Comparison of ENCODE assay signal across 21 cellular contexts in genomic region chr11:15532432-15532831, GRCh38.
A peak's percentile ranks its signal among the peaks of the same experiment; 100 is the strongest.
DNase-seq lines count a peak whose midpoint lies in the region; ATAC-seq, FAIRE-seq and TF ChIP-seq lines count a peak whose summit lies in the region.
"Had no signal": no experiment of that assay in that cellular context is flagged by ENCODE, and none has a peak within 500 bp of the region (broad histone marks: within the 10 kb centered on the region; RNA-seq: fewer than 3 reads in every experiment).

No MANE protein-coding gene starts in this region.

- TF ChIP-seq CTCF in liver (IDR thresholded peaks at IDR 0.05; ENCODE audit: low read depth, low read length, missing input control) = no peak
- no peak for TF ChIP-seq CTCF in HepG2 (CRISPR knock-in tag; IDR thresholded peaks at IDR 0.05)
- TF ChIP-seq CTCF in VCaP (conservative IDR thresholded peaks at IDR 0.05) = no peak

- H3K4me1 Mint-ChIP-seq in naive thymus-derived CD8-positive, alpha-beta T cell = no peaks in the 10 kb centered on the region
- H3K4me1 Mint-ChIP-seq: B cell had no signal

- intact Hi-C loops in HepG2 (cut with micrococcal nuclease; ENCODE audit: unreplicated experiment) = no loop called here

- no peak overlapping the region for H3K4me2 ChIP-seq in HepG2 (ENCODE audit: low read depth, low read length)
- H3K4me2 ChIP-seq: A549; BLaER1 treated with 17β-estradiol and CSF1 and Interleukin-3, amounts not matched to agents 10 nM and 100 nM had no signal

- no peak overlapping the region for H3K4me3 ChIP-seq in liver (ENCODE audit: low read depth in 1 of 3, low read length in 3 of 3)
- H3K4me3 ChIP-seq in HepG2 (replicated peaks in 1 of 3; ENCODE audit: insufficient read depth in 1 of 3, low read depth in 2 of 3, low read length in 3 of 3) = no peak overlapping the region
- H3K4me3 ChIP-seq: A549; BLaER1 treated with 17β-estradiol and CSF1 and Interleukin-3, amounts not matched to agents 10 nM and 100 nM had no signal

- no peaks in the 10 kb centered on the region for H4K20me1 ChIP-seq in HepG2 (ENCODE audit: insufficient read depth, low read length)
- H4K20me1 ChIP-seq: BLaER1 treated with 17β-estradiol and CSF1 and Interleukin-3, amounts not matched to agents 10 nM and 100 nM had no signal

- no peak for FAIRE-seq in HepG2 (lab: Jason Lieb, UNC)
- FAIRE-seq: A549, D721Med, G401.6, GM12891, GM19239 had no signal

- H3K9me3 ChIP-seq in liver (ENCODE audit: control insufficient read depth in 4 of 4, low read length in 3 of 4) (peaks cover 0 to 7% (median 0%) of the 10 kb centered on the region in 4 donors), HepG2 (ENCODE audit: low read length) (peaks cover 4% of the 10 kb centered on the region)
- H3K9me3 ChIP-seq: A549, Caco-2 had no signal

- DNase-seq in HepG2 (ENCODE audit: low spot score) = no peak
- DNase-seq in naive thymus-derived CD8-positive, alpha-beta T cell = no peak
- no peak for DNase-seq in SHP77 treated with DMSO at 0.1 percent for 48 hours (lab: John Stamatoyannopoulos, UW)
- DNase-seq: AML-193; Caco-2; Calu3; CD4-positive, alpha-beta T cell; CD8-positive, alpha-beta T cell; DMS79 treated with DMSO at 0.1 percent for 48 hours; GF-D8 had no signal

- 51% methylated on average over 4 of the region's 4 CpGs for WGBS in liver
- 2% methylated on average over 4 of the region's 4 CpGs for WGBS in HepG2 (ENCODE audit: low lambda C conversion rate)

- ATAC-seq in HepG2 = no peak
- no peak for ATAC-seq in naive thymus-derived CD8-positive, alpha-beta T cell
- ATAC-seq: A549; CD8-positive, alpha-beta T cell had no signal

- TF ChIP-seq RAD21 in liver (IDR thresholded peaks at IDR 0.05) = peak in 1 of 2 donors; percentile 12
- TF ChIP-seq RAD21 in HepG2 (CRISPR knock-in tag; IDR thresholded peaks at IDR 0.05) = no peak

- POLR2A ChIA-PET in HepG2 (lab: Yijun Ruan, JAX) = no interaction called here
- POLR2A ChIA-PET in naive thymus-derived CD8-positive, alpha-beta T cell (lab: Charles Lee) = no interaction called here

- CTCF ChIA-PET in HepG2 (lab: Yijun Ruan, JAX; ENCODE audit: low intra/inter-chr PET ratio, low total read pairs) = no interaction called here

- H3K27me3 ChIP-seq in liver (ENCODE audit: control insufficient read depth in 4 of 4, insufficient read depth in 4 of 4, low read length in 3 of 4) = no peaks in the 10 kb centered on the region
- H3K27me3 ChIP-seq in HepG2 (ENCODE audit: control insufficient read depth in 1 of 2, insufficient read depth in 2 of 2, low read length in 2 of 2) = no peaks in the 10 kb centered on the region; a peak in 1 of 5 replicates
- H3K27me3 ChIP-seq: BLaER1 treated with 17β-estradiol and CSF1 and Interleukin-3, amounts not matched to agents 10 nM and 100 nM had no signal

- TF ChIP-seq EP300 in HepG2 (IDR thresholded peaks at IDR 0.05; ENCODE audit: low read depth in 2 of 2, low read length in 2 of 2) = no peak
- no peak for TF ChIP-seq EP300 in HepG2 (CRISPR knock-in tag; IDR thresholded peaks at IDR 0.05; ENCODE audit: borderline replicate concordance)

- H3K27ac Mint-ChIP-seq in naive thymus-derived CD8-positive, alpha-beta T cell = no peak overlapping the region
- H3K27ac Mint-ChIP-seq: B cell; CD4-positive, alpha-beta T cell; CD8-positive, alpha-beta T cell had no signal

- no peaks in the 10 kb centered on the region for H3K4me1 ChIP-seq in liver (ENCODE audit: control insufficient read depth in 4 of 4, insufficient read depth in 4 of 4, low read length in 3 of 4)
- H3K4me1 ChIP-seq in HepG2 (ENCODE audit: insufficient read depth, low read length) = no peaks in the 10 kb centered on the region
- H3K4me1 ChIP-seq: A549; BLaER1 treated with 17β-estradiol and CSF1 and Interleukin-3, amounts not matched to agents 10 nM and 100 nM; Caco-2 had no signal

- H3K27ac ChIP-seq in liver (ENCODE audit: low read depth in 1 of 2, low read length in 2 of 2) (no peak overlapping the region), HepG2 (ENCODE audit: extremely low read length, insufficient read depth, low read length) (no peak overlapping the region), VCaP (peak overlapping the region; percentile 48)
- H3K27ac ChIP-seq: 22Rv1; A549; BLaER1 treated with 17β-estradiol and CSF1 and Interleukin-3, amounts not matched to agents 10 nM and 100 nM; C4-2B had no signal

- in situ Hi-C loops in HepG2 (cut with HindIII; ENCODE audit: extremely low pct_ligation_motif_present, low pct_unique_long_range_greater_than_20kb) = no loop called here

- TF ChIP-seq POLR2A in HepG2 (IDR thresholded peaks at IDR 0.05; ENCODE audit: insufficient read depth in 1 of 2, low read depth in 2 of 2, low read length in 2 of 2) = no peak

- H3K9ac ChIP-seq in liver (ENCODE audit: low read depth in 1 of 2, low read length in 2 of 2) (no peak overlapping the region), HepG2 (ENCODE audit: insufficient read depth, low read depth, low read length) (no peak overlapping the region)
- H3K9ac ChIP-seq: BLaER1 treated with 17β-estradiol and CSF1 and Interleukin-3, amounts not matched to agents 10 nM and 100 nM had no signal

- H3K36me3 ChIP-seq in liver (ENCODE audit: control insufficient read depth in 4 of 4, insufficient read depth in 3 of 4, low read depth in 1 of 4, low read length in 3 of 4) (no peaks in the 10 kb centered on the region), HepG2 (replicated peaks in 1 of 2; ENCODE audit: control insufficient read depth in 1 of 2, insufficient read depth in 2 of 2, low read length in 2 of 2) (no peaks in the 10 kb centered on the region)
- H3K36me3 ChIP-seq: BLaER1 treated with 17β-estradiol and CSF1 and Interleukin-3, amounts not matched to agents 10 nM and 100 nM had no signal

- H3K36me3 Mint-ChIP-seq in naive thymus-derived CD8-positive, alpha-beta T cell = no peaks in the 10 kb centered on the region
- H3K36me3 Mint-ChIP-seq: CD8-positive, alpha-beta T cell had no signal

- BruUV-seq in HepG2 (replicated peaks; lab: Mats Ljungman, UMichigan) = no TSS peak

- no peak overlapping the region for H3K4me3 Mint-ChIP-seq in naive thymus-derived CD8-positive, alpha-beta T cell
- H3K4me3 Mint-ChIP-seq: B cell; CD4-positive, alpha-beta T cell; CD8-positive, alpha-beta T cell had no signal

- no peak overlapping the region for H2AFZ ChIP-seq in HepG2 (ENCODE audit: low read length)

- H3K9me3 Mint-ChIP-seq in naive thymus-derived CD8-positive, alpha-beta T cell = peaks cover 1 to 18% (median 10%) of the 10 kb centered on the region in 9 donors

- no peaks in the 10 kb centered on the region for H3K79me2 ChIP-seq in HepG2 (ENCODE audit: insufficient read depth, low read length)

- peaks cover 0 to 4% (median 0%) of the 10 kb centered on the region in 5 donors for H3K27me3 Mint-ChIP-seq in naive thymus-derived CD8-positive, alpha-beta T cell
- H3K27me3 Mint-ChIP-seq: B cell; CD4-positive, alpha-beta T cell had no signal

TF ChIP-seq in liver, 16 proteins besides CTCF, POLR2A, EP300 and RAD21:
- TF ChIP-seq MAX (IDR thresholded peaks at IDR 0.05) = peak; percentile 16
- no peak for TF ChIP-seq JUND (IDR thresholded peaks at IDR 0.05)
- TF ChIP-seq, protein P1, sequence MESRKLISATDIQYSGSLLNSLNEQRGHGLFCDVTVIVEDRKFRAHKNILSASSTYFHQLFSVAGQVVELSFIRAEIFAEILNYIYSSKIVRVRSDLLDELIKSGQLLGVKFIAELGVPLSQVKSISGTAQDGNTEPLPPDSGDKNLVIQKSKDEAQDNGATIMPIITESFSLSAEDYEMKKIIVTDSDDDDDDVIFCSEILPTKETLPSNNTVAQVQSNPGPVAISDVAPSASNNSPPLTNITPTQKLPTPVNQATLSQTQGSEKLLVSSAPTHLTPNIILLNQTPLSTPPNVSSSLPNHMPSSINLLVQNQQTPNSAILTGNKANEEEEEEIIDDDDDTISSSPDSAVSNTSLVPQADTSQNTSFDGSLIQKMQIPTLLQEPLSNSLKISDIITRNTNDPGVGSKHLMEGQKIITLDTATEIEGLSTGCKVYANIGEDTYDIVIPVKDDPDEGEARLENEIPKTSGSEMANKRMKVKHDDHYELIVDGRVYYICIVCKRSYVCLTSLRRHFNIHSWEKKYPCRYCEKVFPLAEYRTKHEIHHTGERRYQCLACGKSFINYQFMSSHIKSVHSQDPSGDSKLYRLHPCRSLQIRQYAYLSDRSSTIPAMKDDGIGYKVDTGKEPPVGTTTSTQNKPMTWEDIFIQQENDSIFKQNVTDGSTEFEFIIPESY (IDR thresholded peaks at IDR 0.05) = no peak

TF ChIP-seq in HepG2, 621 proteins besides CTCF, POLR2A, EP300 and RAD21:
- TF ChIP-seq MAFF (IDR thresholded peaks at IDR 0.05; ENCODE audit: low read depth, low read length) = no peak
- TF ChIP-seq ZNF354B (CRISPR knock-in tag; IDR thresholded peaks at IDR 0.05) = no peak
- TF ChIP-seq ZNF441 (CRISPR knock-in tag; IDR thresholded peaks at IDR 0.05; ENCODE audit: borderline replicate concordance) = no peak
- TF ChIP-seq ZBTB3 (CRISPR knock-in tag; IDR thresholded peaks at IDR 0.05; ENCODE audit: borderline replicate concordance, low read depth) = no peak
- TF ChIP-seq FOXJ3 (CRISPR knock-in tag; IDR thresholded peaks at IDR 0.05; ENCODE audit: borderline replicate concordance) = no peak
- TF ChIP-seq NFYB (CRISPR knock-in tag; IDR thresholded peaks at IDR 0.05) = no peak
- no peak for TF ChIP-seq ZZZ3 (CRISPR knock-in tag; IDR thresholded peaks at IDR 0.05; ENCODE audit: borderline replicate concordance)
- no peak for TF ChIP-seq ZNF570 (CRISPR knock-in tag; IDR thresholded peaks at IDR 0.05; ENCODE audit: borderline replicate concordance)
- TF ChIP-seq ZGPAT (CRISPR knock-in tag; IDR thresholded peaks at IDR 0.05) = no peak
- TF ChIP-seq ARNTL (CRISPR knock-in tag; IDR thresholded peaks at IDR 0.05) = no peak
- TF ChIP-seq MLLT10 (CRISPR knock-in tag; IDR thresholded peaks at IDR 0.05) = no peak
- TF ChIP-seq HCFC1 (IDR thresholded peaks at IDR 0.05; ENCODE audit: low read depth, low read length) = no peak
- no peak for TF ChIP-seq SMARCE1 (IDR thresholded peaks at IDR 0.05; ENCODE audit: borderline replicate concordance)
TF ChIP-seq in HepG2: peak in this region for 0.
